31 cellular contexts compared by ENCODE assay signal in genomic region chr2:39275016-39275415, GRCh38. TPM values are rescaled to one million over a fixed set of nuclear protein-coding genes. Genes with fewer than 3 reads are reported as not detected.
A peak's percentile ranks its signal among the peaks of the same experiment; 100 is the strongest.
DNase-seq lines count a peak whose midpoint lies in the region; ATAC-seq, FAIRE-seq and TF ChIP-seq lines count a peak whose summit lies in the region.
"Had no signal": no experiment of that assay in that cellular context is flagged by ENCODE, and none has a peak within 500 bp of the region (broad histone marks: within the 10 kb centered on the region; RNA-seq: fewer than 3 reads in every experiment).

No MANE protein-coding gene starts in this region.

- H3K36me3 ChIP-seq in RWPE2 (ENCODE audit: low read depth) (peaks cover 49% of the 10 kb centered on the region), sigmoid colon (peaks cover 7 to 90% (median 18%) of the 10 kb centered on the region in 4 donors)

- no peaks in the 10 kb centered on the region for H3K9me3 ChIP-seq in RWPE2 (ENCODE audit: severe bottlenecking)
- no peaks in the 10 kb centered on the region for H3K9me3 ChIP-seq in sigmoid colon
- H3K9me3 ChIP-seq: body of pancreas had no signal

- no peak for FAIRE-seq in D721Med (lab: Jason Lieb, UNC)
- FAIRE-seq: GM12892, RCC 7860 had no signal

- intact Hi-C loops in CD14-positive monocyte (cut with micrococcal nuclease): no loop called here
- intact Hi-C loops in sigmoid colon (cut with DNase I): no loop called here

- no peak for DNase-seq in CD14-positive monocyte (ENCODE audit: low spot score)
- no peak for DNase-seq in HFFc6
- no peak for DNase-seq in RWPE2 (ENCODE audit: low spot score)
- peak; percentile 37 for DNase-seq in kidney tubule cell (ENCODE audit: low spot score)
- no peak for DNase-seq in D721Med (ENCODE audit: insufficient read length, low spot score)
- no peak for DNase-seq in sigmoid colon
- no peak for DNase-seq in DMS153 (lab: John Stamatoyannopoulos, UW)
- DNase-seq: activated CD4-positive, alpha-beta T cell treated with anti-CD3 and anti-CD28 coated beads for 36 hours; activated CD8-positive, alpha-beta memory T cell treated with anti-CD3 and anti-CD28 coated beads for 24 hours; activated T-cell treated with anti-CD3 and anti-CD28 coated beads, Interleukin-2, amount 50 U/mL, for 1 hour; body of pancreas; DND-41; effector CD4-positive, alpha-beta T cell; foreskin melanocyte; hippocampal formation; immature natural killer cell; Karpas-422; NCI-H1048; NCI-H1694 treated with DMSO at 0.1 percent for 48 hours; NCI-H526 had no signal

- H3K27ac ChIP-seq in RWPE2 (ENCODE audit: poor library complexity, severe bottlenecking) (no peak overlapping the region), sigmoid colon (no peak overlapping the region)
- H3K27ac ChIP-seq: body of pancreas, SK-N-MC had no signal

- TF ChIP-seq CTCF in CD14-positive monocyte (IDR thresholded peaks at IDR 0.05) (peak; percentile 7), HFFc6 (IDR thresholded peaks at IDR 0.05) (no peak), RWPE2 (IDR thresholded peaks at IDR 0.05; ENCODE audit: poor library complexity, severe bottlenecking) (no peak), D721Med (IDR thresholded peaks at IDR 0.05; ENCODE audit: insufficient read depth, missing control alignments) (no peak), sigmoid colon (IDR thresholded peaks at IDR 0.05) (no peak)

- H3K4me1 Mint-ChIP-seq in CD14-positive monocyte (no peaks in the 10 kb centered on the region), HFFc6 (ENCODE audit: low read depth) (no peaks in the 10 kb centered on the region)
- H3K4me1 Mint-ChIP-seq: activated CD4-positive, alpha-beta T cell treated with anti-CD3 and anti-CD28 coated beads for 36 hours; immature natural killer cell had no signal

- no peaks in the 10 kb centered on the region for H3K27me3 Mint-ChIP-seq in CD14-positive monocyte (ENCODE audit: low read depth in 3 of 3)
- no peaks in the 10 kb centered on the region for H3K27me3 Mint-ChIP-seq in HFFc6 (ENCODE audit: insufficient read depth)
- H3K27me3 Mint-ChIP-seq: activated CD4-positive, alpha-beta T cell treated with anti-CD3 and anti-CD28 coated beads for 36 hours; type B pancreatic cell had no signal

- H3K27ac Mint-ChIP-seq in CD14-positive monocyte: no peak overlapping the region
- peak overlapping the region; percentile 1; the same call in 1 of the 2 replicates for H3K27ac Mint-ChIP-seq in HFFc6
- H3K27ac Mint-ChIP-seq: activated CD4-positive, alpha-beta T cell treated with anti-CD3 and anti-CD28 coated beads for 36 hours; immature natural killer cell; T-helper 1 cell treated with Interleukin-12 subunit alpha and Interleukin-12 subunit beta and Interleukin-4 antibody, amounts not matched to agents 30 μg/mL and 1 μg/mL, for 36 hours; type B pancreatic cell had no signal

- TF ChIP-seq EP300 in sigmoid colon (IDR thresholded peaks at IDR 0.05): no peak

- H3K27me3 ChIP-seq in RWPE2 (ENCODE audit: insufficient read depth, poor library complexity, severe bottlenecking) (no peaks in the 10 kb centered on the region), sigmoid colon (no peaks in the 10 kb centered on the region)
- H3K27me3 ChIP-seq: body of pancreas had no signal

- no peak for TF ChIP-seq POLR2A in sigmoid colon (IDR thresholded peaks at IDR 0.05)

- ATAC-seq in RWPE2 (ENCODE audit: low read depth): peak; percentile 92
- ATAC-seq in HG02884 (IDR thresholded peaks at IDR 0.05; ENCODE audit: unreplicated experiment): no peak
- ATAC-seq: activated CD4-positive, alpha-beta T cell treated with anti-CD3 and anti-CD28 coated beads for 36 hours; body of pancreas; sciatic nerve had no signal

- H3K36me3 Mint-ChIP-seq in CD14-positive monocyte: peaks cover 41 to 43% of the 10 kb centered on the region in 2 donors
- peaks cover 32% of the 10 kb centered on the region for H3K36me3 Mint-ChIP-seq in HFFc6 (ENCODE audit: low read depth)

- H3K4me1 ChIP-seq in RWPE2 (ENCODE audit: insufficient read depth, poor library complexity, severe bottlenecking): no peaks in the 10 kb centered on the region
- peaks cover 0 to 7% (median 2%) of the 10 kb centered on the region in 4 donors for H3K4me1 ChIP-seq in sigmoid colon
- H3K4me1 ChIP-seq: body of pancreas had no signal

- H3K4me3 Mint-ChIP-seq in CD14-positive monocyte (no peak overlapping the region), HFFc6 (no peak overlapping the region)
- H3K4me3 Mint-ChIP-seq: activated CD4-positive, alpha-beta T cell treated with anti-CD3 and anti-CD28 coated beads for 36 hours; immature natural killer cell; T-helper 1 cell treated with Interleukin-12 subunit alpha and Interleukin-12 subunit beta and Interleukin-4 antibody, amounts not matched to agents 30 μg/mL and 1 μg/mL, for 36 hours; type B pancreatic cell had no signal

- WGBS in sigmoid colon, 2 donors: 95 to 96% methylated on average over 1 of the region's 1 CpG

- H3K9me3 Mint-ChIP-seq in CD14-positive monocyte: peaks cover 0 to 7% (median 0%) of the 10 kb centered on the region in 7 donors
- H3K9me3 Mint-ChIP-seq in HFFc6: no peaks in the 10 kb centered on the region
- H3K9me3 Mint-ChIP-seq: immature natural killer cell; T-helper 1 cell treated with Interleukin-12 subunit alpha and Interleukin-12 subunit beta and Interleukin-4 antibody, amounts not matched to agents 30 μg/mL and 1 μg/mL, for 36 hours; type B pancreatic cell had no signal

- no peak overlapping the region for H3K4me3 ChIP-seq in RWPE2 (ENCODE audit: severe bottlenecking)
- H3K4me3 ChIP-seq in sigmoid colon: no peak overlapping the region
- H3K4me3 ChIP-seq: body of pancreas, SK-N-MC had no signal

RNA-seq across cellular contexts. Expression of gene CDKL4, which starts 31.2 kb away (rescaled TPM):
- not detected for polyA plus RNA-seq in CD14-positive monocyte
- total RNA-seq in HFFc6 (2021; fragmentation: NEBNext Ultra II Directional; extraction: Animal tissue kit (Norgen Biotek cat#: 25700)): under 1 TPM in 5 of 6 experiments, not detected in 1; 0.14 to 0.54 (median 0.34) TPM
- 1 to 10 TPM in 2 of 4 donors, under 1 TPM in 2; 0.54 to 3.3 (median 1.3) TPM for total RNA-seq in sigmoid colon
- polyA plus RNA-seq in sigmoid colon: not detected
- polyA plus RNA-seq: BJ, esophagus, immature natural killer cell, liver, neural cell had no signal
